In the genomic region with DNA sequence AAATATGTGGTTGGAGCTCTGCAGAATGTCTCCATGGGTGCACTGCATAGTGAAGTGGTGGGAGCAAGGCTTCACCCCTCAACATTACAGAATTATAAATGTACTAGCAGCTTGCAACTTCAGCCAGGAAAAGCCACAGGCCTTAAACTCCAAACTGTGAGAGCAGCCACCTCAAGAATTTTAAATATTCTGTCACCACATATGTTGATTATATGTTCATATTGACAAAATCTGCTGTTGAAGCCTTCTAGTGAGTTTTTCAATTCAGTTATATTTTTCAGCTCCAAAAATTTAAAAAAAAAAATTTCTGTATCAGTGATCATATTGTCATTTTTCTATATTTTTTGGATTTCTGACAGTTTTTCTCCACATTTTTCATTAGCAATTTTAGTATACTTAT, we compare ENCODE assay signal across 23 cellular contexts. TPM values are rescaled to one million over a fixed set of nuclear protein-coding genes. Genes with fewer than 3 reads are reported as not detected.
"Had no signal": no experiment of that assay in that cellular context is flagged by ENCODE, and none has a peak within 500 bp of the region (broad histone marks: within the 10 kb centered on the region; RNA-seq: fewer than 3 reads in every experiment).

No MANE protein-coding gene starts in this region.

- H3K4me3 ChIP-seq: dorsolateral prefrontal cortex, heart right ventricle, lung, ovary, right atrium auricular region, smooth muscle cell, suprapubic skin, thyroid gland, uterus had no signal

- H3K9me3 ChIP-seq: neutrophil, ovary, thyroid gland had no signal

- H3K4me3 Mint-ChIP-seq: naive thymus-derived CD8-positive, alpha-beta T cell; stimulated activated effector memory CD8-positive, alpha-beta T cell treated with anti-CD3 and anti-CD28 coated beads, Interleukin-12 subunit alpha, Interleukin-12 subunit beta, amount 100 ng/mL, for 72 hours; type B pancreatic cell had no signal

- H3K4me2 ChIP-seq: smooth muscle cell had no signal

- H3K27me3 ChIP-seq: heart right ventricle, neutrophil, ovary, right atrium auricular region, suprapubic skin, thyroid gland, uterus had no signal

- DNase-seq: cortex of kidney; dorsolateral prefrontal cortex; effector CD8-positive, alpha-beta T cell; heart right ventricle; hypothalamus; left ventricle myocardium superior; mesendoderm; naive thymus-derived CD8-positive, alpha-beta T cell; ovary; stimulated activated CD4-positive, alpha-beta T cell treated with anti-CD3 and anti-CD28 coated beads, Interleukin-4, amount 100 ng/mL, for 1 hour; stimulated activated CD8-positive, alpha-beta memory T cell treated with anti-CD3 and anti-CD28 coated beads, Interleukin-4, amount 100 ng/mL, for 48 hours; stimulated activated naive CD8-positive, alpha-beta T cell treated with anti-CD3 and anti-CD28 coated beads, Interleukin-15, Interleukin-2, amounts not matched to agents 100 U/mL and 50 U/mL, for 24 hours; thyroid gland; uterus had no signal

- H3K27me3 Mint-ChIP-seq: type B pancreatic cell had no signal

- FAIRE-seq: frontal cortex, keratinocyte had no signal

- H3K4me1 Mint-ChIP-seq: naive thymus-derived CD8-positive, alpha-beta T cell; stimulated activated effector memory CD8-positive, alpha-beta T cell treated with anti-CD3 and anti-CD28 coated beads, Interleukin-12 subunit alpha, Interleukin-12 subunit beta, amount 100 ng/mL, for 72 hours had no signal

- ATAC-seq: heart right ventricle; left ventricle myocardium superior; naive thymus-derived CD8-positive, alpha-beta T cell; stimulated activated effector memory CD8-positive, alpha-beta T cell treated with anti-CD3 and anti-CD28 coated beads, Interleukin-12 subunit alpha, Interleukin-12 subunit beta, amount 100 ng/mL, for 72 hours; stimulated activated naive CD8-positive, alpha-beta T cell treated with anti-CD3 and anti-CD28 coated beads, Interleukin-15, Interleukin-2, amounts not matched to agents 100 U/mL and 50 U/mL, for 24 hours had no signal

- H3K36me3 ChIP-seq: heart right ventricle, neutrophil, ovary, right atrium auricular region, suprapubic skin, thyroid gland, uterus had no signal

- H3K36me3 Mint-ChIP-seq: stimulated activated effector memory CD8-positive, alpha-beta T cell treated with anti-CD3 and anti-CD28 coated beads, Interleukin-12 subunit alpha, Interleukin-12 subunit beta, amount 100 ng/mL, for 72 hours; type B pancreatic cell had no signal

- H3K4me1 ChIP-seq: heart right ventricle, right atrium auricular region, suprapubic skin, thyroid gland, uterus had no signal

- H3K27ac ChIP-seq: dorsolateral prefrontal cortex, heart right ventricle, neutrophil, ovary, right atrium auricular region, suprapubic skin, thyroid gland, uterus had no signal

- H3K27ac Mint-ChIP-seq: stimulated activated effector memory CD8-positive, alpha-beta T cell treated with anti-CD3 and anti-CD28 coated beads, Interleukin-12 subunit alpha, Interleukin-12 subunit beta, amount 100 ng/mL, for 72 hours; type B pancreatic cell had no signal

RNA-seq across cellular contexts. Expression of gene AKR1C2, which starts 30.9 kb away (rescaled TPM):
- total RNA-seq: naive thymus-derived CD8-positive, alpha-beta T cell had no signal
- polyA plus RNA-seq: naive thymus-derived CD8-positive, alpha-beta T cell had no signal
